35 cellular contexts compared by ENCODE assay signal in genomic region chr10:69654376-69654775, GRCh38.
"Had no signal": no experiment of that assay in that cellular context is flagged by ENCODE, and none has a peak within 500 bp of the region (broad histone marks: within the 10 kb centered on the region; RNA-seq: fewer than 3 reads in every experiment).

No MANE protein-coding gene starts in this region.

- H3K4me3 ChIP-seq: adrenal gland, breast epithelium, cardiac muscle cell, coronary artery, dorsolateral prefrontal cortex, esophagus muscularis mucosa, gastrocnemius medialis had no signal

- H3K36me3 ChIP-seq: adrenal gland, breast epithelium, cardiac muscle cell, esophagus muscularis mucosa, gastrocnemius medialis had no signal

- DNase-seq: activated CD4-positive, alpha-beta memory T cell treated with anti-CD3 and anti-CD28 coated beads, Interleukin-2, amount 10 ng/mL, durations not matched to agents 7 days and 5 days; activated CD4-positive, alpha-beta T cell treated with anti-CD3 and anti-CD28 coated beads for 36 hours; activated CD4-positive, alpha-beta T cell treated with anti-CD3 and anti-CD28 coated beads, Interleukin-2, amount 10 ng/mL, durations not matched to agents 24 days and 14 days; activated CD4-positive, alpha-beta T cell treated with anti-CD3 and anti-CD28 coated beads, Interleukin-2, amount 50 U/mL, for 4 hours; activated CD4-positive, CD25-positive, alpha-beta regulatory T cell; activated CD4-positive, CD25-positive, alpha-beta regulatory T cell treated with anti-CD3 and anti-CD28 coated beads, Interleukin-2, amount 50 U/mL, for 72 hours; activated CD8-positive, alpha-beta memory T cell treated with anti-CD3 and anti-CD28 coated beads, Interleukin-2, amount 50 U/mL, for 48 hours; activated gamma-delta T cell; activated naive CD4-positive, alpha-beta T cell; activated naive CD4-positive, alpha-beta T cell treated with anti-CD3 and anti-CD28 coated beads, Interleukin-2, amount 10 ng/mL, durations not matched to agents 7 days and 5 days; activated T-cell treated with anti-CD3 and anti-CD28 coated beads for 4 hours; activated T-cell treated with anti-CD3 and anti-CD28 coated beads, Interleukin-2, amount 50 U/mL, for 24 hours; activated T-cell treated with anti-CD3 and anti-CD28 coated beads, Interleukin-2, amount 50 U/mL, for 72 hours; adrenal gland; amygdala; aorta; central memory CD4-positive, alpha-beta T cell; cerebellar nuclear complex; dorsolateral prefrontal cortex; effector CD4-positive, alpha-beta T cell; effector memory CD8-positive, alpha-beta T cell; erythroblast; foreskin keratinocyte; gastrocnemius medialis; T-helper 1 cell; T-helper 17 cell; T1000 had no signal

- H3K27me3 ChIP-seq: adrenal gland, cardiac muscle cell had no signal

- H3K9me3 Mint-ChIP-seq: activated CD4-positive, alpha-beta T cell treated with anti-CD3 and anti-CD28 coated beads, Interleukin-2, amount 10 ng/mL, durations not matched to agents 24 days and 14 days; activated naive CD4-positive, alpha-beta T cell treated with anti-CD3 and anti-CD28 coated beads, Interleukin-2, amount 50 U/mL, for 72 hours; activated T-cell treated with anti-CD3 and anti-CD28 coated beads, Interleukin-2, amount 50 U/mL, for 24 hours; activated T-cell treated with anti-CD3 and anti-CD28 coated beads, Interleukin-2, amount 50 U/mL, for 72 hours; dendritic cell treated with granulocyte-macrophage colony-stimulating factor and Interleukin-4, amounts not matched to agents 40 ng/mL and 50 ng/mL, for 4 days; effector memory CD8-positive, alpha-beta T cell; T-helper 2 cell treated with Interferon-gamma antibody and Interleukin-4, amounts not matched to agents 5 μg/mL and 100 μg/mL, for 36 hours had no signal

- H3K9me3 ChIP-seq: adrenal gland, breast epithelium, esophagus muscularis mucosa, gastrocnemius medialis had no signal

- H3K36me3 Mint-ChIP-seq: activated naive CD4-positive, alpha-beta T cell treated with anti-CD3 and anti-CD28 coated beads, Interleukin-2, amount 50 U/mL, for 72 hours; brain had no signal

- H3K27ac ChIP-seq: adrenal gland, breast epithelium, cardiac muscle cell, coronary artery, dorsolateral prefrontal cortex, esophagus muscularis mucosa, foreskin keratinocyte, gastrocnemius medialis had no signal

- H3K4me3 Mint-ChIP-seq: activated CD4-positive, alpha-beta memory T cell treated with anti-CD3 and anti-CD28 coated beads, Interleukin-2, amount 10 ng/mL, durations not matched to agents 7 days and 5 days; activated CD4-positive, alpha-beta T cell treated with anti-CD3 and anti-CD28 coated beads for 36 hours; activated CD4-positive, alpha-beta T cell treated with anti-CD3 and anti-CD28 coated beads, Interleukin-2, amount 10 ng/mL, durations not matched to agents 24 days and 14 days; activated naive CD4-positive, alpha-beta T cell treated with anti-CD3 and anti-CD28 coated beads, Interleukin-2, amount 10 ng/mL, durations not matched to agents 7 days and 5 days; activated T-cell treated with anti-CD3 and anti-CD28 coated beads, Interleukin-2, amount 50 U/mL, for 24 hours; activated T-cell treated with anti-CD3 and anti-CD28 coated beads, Interleukin-2, amount 50 U/mL, for 72 hours; dendritic cell treated with granulocyte-macrophage colony-stimulating factor and Interleukin-4, amounts not matched to agents 40 ng/mL and 50 ng/mL, for 4 days; effector memory CD8-positive, alpha-beta T cell; T-helper 17 cell; T-helper 2 cell treated with Interferon-gamma antibody and Interleukin-4, amounts not matched to agents 5 μg/mL and 100 μg/mL, for 36 hours had no signal

- H3K27ac Mint-ChIP-seq: activated CD4-positive, alpha-beta memory T cell treated with anti-CD3 and anti-CD28 coated beads, Interleukin-2, amount 10 ng/mL, durations not matched to agents 7 days and 5 days; activated CD4-positive, alpha-beta T cell treated with anti-CD3 and anti-CD28 coated beads for 36 hours; activated CD4-positive, alpha-beta T cell treated with anti-CD3 and anti-CD28 coated beads, Interleukin-2, amount 10 ng/mL, durations not matched to agents 24 days and 14 days; activated naive CD4-positive, alpha-beta T cell treated with anti-CD3 and anti-CD28 coated beads, Interleukin-2, amount 10 ng/mL, durations not matched to agents 7 days and 5 days; activated naive CD4-positive, alpha-beta T cell treated with anti-CD3 and anti-CD28 coated beads, Interleukin-2, amount 50 U/mL, for 72 hours; activated T-cell treated with anti-CD3 and anti-CD28 coated beads, Interleukin-2, amount 50 U/mL, for 24 hours; activated T-cell treated with anti-CD3 and anti-CD28 coated beads, Interleukin-2, amount 50 U/mL, for 72 hours; dendritic cell treated with granulocyte-macrophage colony-stimulating factor and Interleukin-4, amounts not matched to agents 40 ng/mL and 50 ng/mL, for 4 days; effector memory CD8-positive, alpha-beta T cell; T-helper 17 cell; T-helper 2 cell treated with Interferon-gamma antibody and Interleukin-4, amounts not matched to agents 5 μg/mL and 100 μg/mL, for 36 hours had no signal

- H3K4me1 ChIP-seq: adrenal gland, breast epithelium, esophagus muscularis mucosa, foreskin keratinocyte had no signal
